ENCODE assay signal across 28 cellular contexts in the genomic region with DNA sequence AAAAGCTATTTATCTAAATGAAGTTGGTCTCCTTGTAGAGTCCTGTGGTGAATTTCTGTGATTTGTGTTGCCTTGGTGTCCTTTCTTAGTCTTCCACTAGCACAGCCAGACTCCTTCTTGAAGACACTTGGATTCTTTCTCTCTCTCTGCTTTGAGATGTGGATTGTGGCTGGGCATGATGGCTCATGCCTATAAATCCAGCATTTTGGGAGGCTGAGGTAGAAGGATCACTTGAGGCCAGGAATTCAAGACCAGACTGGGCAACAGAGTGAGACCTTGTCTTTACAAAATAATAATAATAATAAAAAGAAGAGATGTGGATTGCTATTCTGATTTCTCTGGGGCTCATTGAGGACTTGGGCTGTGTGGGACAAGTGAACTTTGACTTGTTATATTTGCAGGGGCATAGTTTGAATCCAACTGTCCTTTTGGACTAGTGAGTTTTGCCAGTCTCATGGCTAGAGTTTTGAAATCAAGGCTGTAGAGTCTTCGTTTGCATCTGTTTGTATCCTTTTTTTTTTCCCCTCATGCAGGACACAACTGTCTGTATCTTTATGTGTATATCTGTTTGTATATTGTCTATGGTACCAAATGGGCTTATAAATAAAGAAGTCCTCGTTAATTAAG.
"Had no signal": no experiment of that assay in that cellular context is flagged by ENCODE, and none has a peak within 500 bp of the region (broad histone marks: within the 10 kb centered on the region; RNA-seq: fewer than 3 reads in every experiment).

No MANE protein-coding gene starts in this region.

- H2AFZ ChIP-seq: neural progenitor cell, parathyroid adenoma had no signal

- H3K27me3 ChIP-seq: neural progenitor cell, ovary, stomach, thyroid gland, tibial nerve, upper lobe of right lung, uterus had no signal

- H3K27me3 Mint-ChIP-seq: naive thymus-derived CD4-positive, alpha-beta T cell; progenitor cell of endocrine pancreas; stimulated activated naive B cell treated with anti-CD40 and anti-IgM and Interleukin-4, amounts not matched to agents 10 μg/mL and 1 μg/mL and 100 μg/mL, for 72 hours; stimulated activated naive CD8-positive, alpha-beta T cell treated with anti-CD3 and anti-CD28 coated beads, Interleukin-15, Interleukin-2, amounts not matched to agents 100 ng/mL and 50 ng/mL, for 24 hours had no signal

- H3K36me3 Mint-ChIP-seq: naive thymus-derived CD4-positive, alpha-beta T cell; natural killer cell; stimulated activated effector memory CD8-positive, alpha-beta T cell treated with anti-CD3 and anti-CD28 coated beads, Interleukin-12 subunit alpha, Interleukin-12 subunit beta, amount 100 ng/mL, for 72 hours; stimulated activated naive B cell treated with anti-CD40 and anti-IgM and Interleukin-4, amounts not matched to agents 10 μg/mL and 1 μg/mL and 100 μg/mL, for 72 hours had no signal

- H3K4me2 ChIP-seq: neural progenitor cell had no signal

- H3K27ac Mint-ChIP-seq: naive thymus-derived CD4-positive, alpha-beta T cell; natural killer cell; nephron; neural progenitor cell; progenitor cell of endocrine pancreas; stimulated activated effector memory CD8-positive, alpha-beta T cell treated with anti-CD3 and anti-CD28 coated beads, Interleukin-12 subunit alpha, Interleukin-12 subunit beta, amount 100 ng/mL, for 72 hours; stimulated activated naive B cell treated with anti-CD40 and anti-IgM and Interleukin-4, amounts not matched to agents 10 μg/mL and 1 μg/mL and 100 μg/mL, for 72 hours; stimulated activated naive CD8-positive, alpha-beta T cell treated with anti-CD3 and anti-CD28 coated beads, Interleukin-15, Interleukin-2, amounts not matched to agents 100 ng/mL and 50 ng/mL, for 24 hours had no signal

- H3K9me3 Mint-ChIP-seq: naive thymus-derived CD4-positive, alpha-beta T cell; natural killer cell; nephron; neural progenitor cell; stimulated activated effector memory CD8-positive, alpha-beta T cell treated with anti-CD3 and anti-CD28 coated beads, Interleukin-12 subunit alpha, Interleukin-12 subunit beta, amount 100 ng/mL, for 72 hours; stimulated activated naive B cell treated with anti-CD40 and anti-IgM and Interleukin-4, amounts not matched to agents 10 μg/mL and 1 μg/mL and 100 μg/mL, for 72 hours; stimulated activated naive CD8-positive, alpha-beta T cell treated with anti-CD3 and anti-CD28 coated beads, Interleukin-15, Interleukin-2, amounts not matched to agents 100 ng/mL and 50 ng/mL, for 24 hours had no signal

- H3K9me3 ChIP-seq: ovary, psoas muscle, stomach, thoracic aorta, thyroid gland, tibial nerve, upper lobe of right lung, uterus had no signal

- DNase-seq: naive thymus-derived CD4-positive, alpha-beta T cell; natural killer cell; occipital lobe; ovary; posterior cingulate gyrus; psoas muscle; right cardiac atrium; stimulated activated CD4-positive, alpha-beta T cell treated with anti-CD3 and anti-CD28 coated beads, Interleukin-15, amount 100 ng/mL, for 24 hours; stimulated activated CD4-positive, alpha-beta T cell treated with anti-CD3 and anti-CD28 coated beads, Interleukin-2, amount 100 ng/mL, for 24 hours; stimulated activated CD4-positive, alpha-beta T cell treated with anti-CD3 and anti-CD28 coated beads, Interleukin-2, amount 100 ng/mL, for 48 hours; stimulated activated CD4-positive, alpha-beta T cell treated with anti-CD3 and anti-CD28 coated beads, Interleukin-4, amount 100 ng/mL, for 24 hours; stimulated activated naive B cell treated with anti-CD40 and anti-IgM and Interleukin-4, amounts not matched to agents 10 μg/mL and 1 μg/mL and 100 μg/mL, for 72 hours; stimulated activated naive CD4-positive, alpha-beta T cell treated with Interleukin-2 at 50 U/mL for 16 hours; stomach; thyroid gland; trophoblast cell; upper lobe of right lung; uterus had no signal

- H3K27ac ChIP-seq: neural progenitor cell, ovary, parathyroid adenoma, psoas muscle, skin epidermis, stomach, thoracic aorta, thyroid gland, tibial nerve, upper lobe of right lung, uterus had no signal

- H3K4me3 ChIP-seq: neural progenitor cell, ovary, psoas muscle, skin epidermis, stomach, thoracic aorta, thyroid gland, tibial nerve, upper lobe of right lung, uterus had no signal

- H3K4me3 Mint-ChIP-seq: naive thymus-derived CD4-positive, alpha-beta T cell; natural killer cell; nephron; neural progenitor cell; stimulated activated effector memory CD8-positive, alpha-beta T cell treated with anti-CD3 and anti-CD28 coated beads, Interleukin-12 subunit alpha, Interleukin-12 subunit beta, amount 100 ng/mL, for 72 hours; stimulated activated naive B cell treated with anti-CD40 and anti-IgM and Interleukin-4, amounts not matched to agents 10 μg/mL and 1 μg/mL and 100 μg/mL, for 72 hours; stimulated activated naive CD8-positive, alpha-beta T cell treated with anti-CD3 and anti-CD28 coated beads, Interleukin-15, Interleukin-2, amounts not matched to agents 100 ng/mL and 50 ng/mL, for 24 hours had no signal

- H3K36me3 ChIP-seq: neural progenitor cell, ovary, stomach, thoracic aorta, thyroid gland, upper lobe of right lung, uterus had no signal

- H3K79me2 ChIP-seq: parathyroid adenoma had no signal

- H3K4me1 Mint-ChIP-seq: naive thymus-derived CD4-positive, alpha-beta T cell; natural killer cell; nephron; neural progenitor cell; stimulated activated effector memory CD8-positive, alpha-beta T cell treated with anti-CD3 and anti-CD28 coated beads, Interleukin-12 subunit alpha, Interleukin-12 subunit beta, amount 100 ng/mL, for 72 hours; stimulated activated naive B cell treated with anti-CD40 and anti-IgM and Interleukin-4, amounts not matched to agents 10 μg/mL and 1 μg/mL and 100 μg/mL, for 72 hours had no signal

- H3K4me1 ChIP-seq: neural progenitor cell, parathyroid adenoma, psoas muscle, stomach, thyroid gland, tibial nerve, upper lobe of right lung, uterus had no signal

- H3K9ac ChIP-seq: neural progenitor cell, parathyroid adenoma had no signal

- ATAC-seq: naive thymus-derived CD4-positive, alpha-beta T cell; natural killer cell; psoas muscle; right cardiac atrium; sciatic nerve; stimulated activated effector memory CD8-positive, alpha-beta T cell treated with anti-CD3 and anti-CD28 coated beads, Interleukin-12 subunit alpha, Interleukin-12 subunit beta, amount 100 ng/mL, for 72 hours; stimulated activated naive B cell treated with anti-CD40 and anti-IgM and Interleukin-4, amounts not matched to agents 10 μg/mL and 1 μg/mL and 100 μg/mL, for 72 hours; upper lobe of right lung had no signal
